In the genomic region with DNA sequence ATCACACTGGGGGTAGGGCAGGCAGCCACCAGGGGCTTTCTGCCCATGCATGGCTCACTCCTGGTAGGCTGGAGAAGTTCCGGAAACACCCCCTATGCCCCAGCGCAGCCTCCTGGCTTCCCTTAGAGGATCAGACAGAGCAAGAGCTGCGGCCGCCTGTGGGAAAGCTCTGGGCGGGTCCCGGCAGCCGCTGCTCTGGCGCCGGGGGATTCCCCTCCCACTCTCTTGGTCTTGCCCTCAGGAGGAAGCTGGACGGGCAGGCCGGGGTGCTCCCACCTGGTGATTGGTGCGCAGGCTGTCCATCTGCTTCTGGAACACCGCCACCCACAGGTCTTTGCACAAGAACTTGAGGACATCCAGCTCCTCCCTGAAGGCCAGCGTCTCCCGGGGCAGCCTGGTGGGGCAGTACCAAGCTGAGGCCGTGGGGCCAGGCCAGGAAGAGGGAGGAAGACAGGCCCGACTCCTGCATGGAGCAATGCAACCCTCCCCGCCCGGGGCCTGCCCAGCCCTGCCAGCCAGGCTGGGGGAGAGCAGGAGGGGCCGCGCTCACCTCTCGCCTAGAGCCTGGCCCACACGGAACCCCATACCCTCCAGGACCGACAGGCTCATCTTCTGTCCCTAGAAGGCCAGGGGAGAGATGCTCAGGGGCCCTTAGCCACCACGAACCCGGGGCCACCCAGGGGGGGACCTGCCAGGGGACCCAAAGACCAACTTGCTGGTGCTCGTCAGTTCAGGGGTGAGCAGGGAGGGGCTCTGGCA, we compare ENCODE assay signal across 9 cellular contexts. TPM values are rescaled to one million over a fixed set of nuclear protein-coding genes. Genes with fewer than 3 reads are reported as not detected.
DNase-seq lines count a peak whose midpoint lies in the region; ATAC-seq and TF ChIP-seq lines count a peak whose summit lies in the region.
"Had no signal": no experiment of that assay in that cellular context is flagged by ENCODE, and none has a peak within 500 bp of the region (broad histone marks: within the 10 kb centered on the region; RNA-seq: fewer than 3 reads in every experiment).

No MANE protein-coding gene starts in this region.

- peak overlapping the region; percentile 68 for H3K4me2 ChIP-seq in mammary epithelial cell (ENCODE audit: insufficient read depth, low read depth, low read length)

- H3K79me2 ChIP-seq in mammary epithelial cell (ENCODE audit: insufficient read depth, low read length), result no peaks in the 10 kb centered on the region

- in situ Hi-C loops in mammary epithelial cell (cut with MboI; ENCODE audit: low sequenced_read_pairs in 2 of 2), result no loop called here

- H3K9me3 Mint-ChIP-seq in mesothelial cell of epicardium, result no peaks in the 10 kb centered on the region
- no peaks in the 10 kb centered on the region for H3K9me3 Mint-ChIP-seq in progenitor cell of endocrine pancreas (ENCODE audit: low read depth)

- H4K20me1 ChIP-seq in mammary epithelial cell (ENCODE audit: insufficient read depth, low read length), result no peaks in the 10 kb centered on the region

- H3K27me3 ChIP-seq in mammary epithelial cell (ENCODE audit: insufficient read depth, low read length), result no peaks in the 10 kb centered on the region

- H3K9ac ChIP-seq in mammary epithelial cell (ENCODE audit: insufficient read depth, low read length), result no peak overlapping the region

- peak; percentile 72 for DNase-seq in SK-N-DZ (ENCODE audit: low spot score)
- peak; percentile 90 for DNase-seq in mammary epithelial cell
- DNase-seq in mesothelial cell of epicardium (ENCODE audit: low spot score in 2 of 2, unreplicated experiment in 2 of 2), result peak; percentile 28 to 53
- no peak for DNase-seq in progenitor cell of endocrine pancreas (ENCODE audit: low spot score, unreplicated experiment)
- no peak for DNase-seq in COR-L47 (lab: John Stamatoyannopoulos, UW)
- no peak for DNase-seq in SKM-1 treated with dmso at 0.1 percent for 144 hours (lab: John Stamatoyannopoulos, UW; ENCODE audit: unreplicated experiment)

- dilution Hi-C loops in mammary epithelial cell (cut with HindIII; ENCODE audit: low sequenced_read_pairs), result no loop called here

- ATAC-seq in GM18858 (IDR thresholded peaks at IDR 0.05; ENCODE audit: unreplicated experiment) (peak; percentile 48), HG02938 (IDR thresholded peaks at IDR 0.05; ENCODE audit: unreplicated experiment) (peak; percentile 49)

- H3K27ac Mint-ChIP-seq in mesothelial cell of epicardium (no peak overlapping the region), progenitor cell of endocrine pancreas (no peak overlapping the region)

- no peak overlapping the region for H3K4me3 Mint-ChIP-seq in mesothelial cell of epicardium
- H3K4me3 Mint-ChIP-seq in progenitor cell of endocrine pancreas (ENCODE audit: low read depth), result no peak overlapping the region

- H2AFZ ChIP-seq in mammary epithelial cell (ENCODE audit: low read depth, low read length), result peak overlapping the region; percentile 48

- H3K36me3 ChIP-seq in mammary epithelial cell (ENCODE audit: insufficient read depth, low read length), result no peaks in the 10 kb centered on the region

- H3K4me1 ChIP-seq in mammary epithelial cell (ENCODE audit: insufficient read depth, low read length), result peaks cover 55% of the 10 kb centered on the region

- H3K27ac ChIP-seq in mammary epithelial cell (ENCODE audit: insufficient read depth, low read depth, low read length), result no peak overlapping the region
- H3K27ac ChIP-seq: VCaP had no signal

- H3K36me3 Mint-ChIP-seq in mesothelial cell of epicardium (no peaks in the 10 kb centered on the region), progenitor cell of endocrine pancreas (ENCODE audit: insufficient read depth) (no peaks in the 10 kb centered on the region)

- H3K27me3 Mint-ChIP-seq in mesothelial cell of epicardium (ENCODE audit: low read depth) (peaks cover 6% of the 10 kb centered on the region), progenitor cell of endocrine pancreas (peaks cover 8% of the 10 kb centered on the region)

- no peak overlapping the region for H3K4me3 ChIP-seq in mammary epithelial cell (replicated peaks in 1 of 3; ENCODE audit: insufficient read depth in 1 of 3, low read depth in 2 of 3, low read length in 3 of 3)

- 25% methylated on average over 11 of the region's 27 CpGs for WGBS in mammary epithelial cell (ENCODE audit: low coverage, missing lambda C conversion rate)

- intact Hi-C loops in mammary epithelial cell (cut with micrococcal nuclease), result no loop called here

- TF ChIP-seq CTCF in mammary epithelial cell (conservative IDR thresholded peaks at IDR 0.05 in 1 of 2, IDR thresholded peaks at IDR 0.05 in 1 of 2; ENCODE audit: extremely low read depth in 1 of 2, insufficient read depth in 1 of 2, low read depth in 1 of 2, low read length in 2 of 2) (peak in 1 of 2 donors; percentile 33), mesothelial cell of epicardium (IDR thresholded peaks at IDR 0.05; ENCODE audit: unreplicated experiment) (no peak), progenitor cell of endocrine pancreas (IDR thresholded peaks at IDR 0.05; ENCODE audit: unreplicated experiment) (no peak)

- BruUV-seq in mammary epithelial cell (replicated peaks; lab: Mats Ljungman, UMichigan), result no TSS peak

- no peaks in the 10 kb centered on the region for H3K9me3 ChIP-seq in mammary epithelial cell (replicated peaks; ENCODE audit: insufficient read depth, low read length)

- peaks cover 25% of the 10 kb centered on the region for H3K4me1 Mint-ChIP-seq in mesothelial cell of epicardium
- H3K4me1 Mint-ChIP-seq in progenitor cell of endocrine pancreas (ENCODE audit: low read depth), result peaks cover 9% of the 10 kb centered on the region

- CTCF ChIA-PET in mammary epithelial cell (lab: Charles Lee; ENCODE audit: low non-redundant PET), result no interaction called here

RNA-seq across cellular contexts. Expression of gene NKPD1, which starts 4.0 kb away (rescaled TPM):
- polyA plus RNA-seq in SK-N-DZ (2014; cell fraction: cytosol; rRNA removed), result 0.09 TPM in 1 of 2 replicates, not detected in the other
- polyA plus RNA-seq in SK-N-DZ (2014; cell fraction: nucleus; rRNA removed), result 0.71 and 0.88 TPM in 2 replicates
- total RNA-seq in mammary epithelial cell, result 1 to 10 TPM in 1 of 2 donors, under 1 TPM in 1; 0.92 to 1.8 TPM
- 0.79 TPM for polyA plus RNA-seq in mammary epithelial cell
- 2.8 TPM for polyA minus RNA-seq in mammary epithelial cell
- 0.54 to 1.1 TPM (median 0.71 TPM) in 3 replicates for total RNA-seq in mesothelial cell of epicardium
- total RNA-seq in progenitor cell of endocrine pancreas, result 0.34 and 0.53 TPM in 2 replicates

RNA-seq across cellular contexts. Expression of gene TRAPPC6A, which starts 13.3 kb away (rescaled TPM):
- polyA plus RNA-seq in SK-N-DZ (2014; cell fraction: cytosol; rRNA removed), result 54.8 and 79.2 TPM in 2 replicates
- 44.0 and 72.4 TPM in 2 replicates for polyA plus RNA-seq in SK-N-DZ (2014; cell fraction: nucleus; rRNA removed)
- 1 to 10 TPM; 7.0 to 9.7 TPM for total RNA-seq in mammary epithelial cell
- 14.2 TPM for polyA plus RNA-seq in mammary epithelial cell
- polyA minus RNA-seq in mammary epithelial cell, result 3.2 TPM
- 42.8 to 48.0 TPM (median 46.7 TPM) in 3 replicates for total RNA-seq in mesothelial cell of epicardium
- total RNA-seq in progenitor cell of endocrine pancreas, result 40.4 and 43.8 TPM in 2 replicates

RNA-seq across cellular contexts. Expression of gene BLOC1S3, which starts 13.8 kb away (rescaled TPM):
- 4.8 and 6.0 TPM in 2 replicates for polyA plus RNA-seq in SK-N-DZ (2014; cell fraction: cytosol; rRNA removed)
- polyA plus RNA-seq in SK-N-DZ (2014; cell fraction: nucleus; rRNA removed), result 3.1 and 12.5 TPM in 2 replicates
- 10 to 100 TPM in 1 of 2 donors, 1 to 10 TPM in 1; 7.8 to 14.4 TPM for total RNA-seq in mammary epithelial cell
- polyA plus RNA-seq in mammary epithelial cell, result 7.3 TPM
- polyA minus RNA-seq in mammary epithelial cell, result 14.7 TPM
- 8.0 to 10.3 TPM (median 8.9 TPM) in 3 replicates for total RNA-seq in mesothelial cell of epicardium
- 8.7 and 9.1 TPM in 2 replicates for total RNA-seq in progenitor cell of endocrine pancreas

Comparison
In these comparisons a context has a peak if more than half of its experiments do, and no peak if none do; other contexts are left out.
1. DNase-seq: peak in SK-N-DZ (single experiment), mammary epithelial cell (single experiment) and mesothelial cell of epicardium (2 of 2); none in progenitor cell of endocrine pancreas (single experiment), COR-L47 (single experiment) and SKM-1 treated with dmso at 0.1 percent for 144 hours (single experiment).